Comparison of ENCODE assay signal across 18 cellular contexts in genomic region chr14:51607677-51608076, GRCh38. TPM values are rescaled to one million over a fixed set of nuclear protein-coding genes. Genes with fewer than 3 reads are reported as not detected.
DNase-seq lines count a peak whose midpoint lies in the region; ATAC-seq and FAIRE-seq lines count a peak whose summit lies in the region.
"Had no signal": no experiment of that assay in that cellular context is flagged by ENCODE, and none has a peak within 500 bp of the region (broad histone marks: within the 10 kb centered on the region; RNA-seq: fewer than 3 reads in every experiment).

No MANE protein-coding gene starts in this region.

- no peaks in the 10 kb centered on the region for H3K4me1 ChIP-seq in small intestine (ENCODE audit: control insufficient read depth in 2 of 2, insufficient read depth in 1 of 2, low read depth in 1 of 2, low read length in 1 of 2)

- 73 to 88% (median 84%) methylated on average over 11 of the region's 11 CpGs for WGBS in small intestine, 3 donors

- no peak for FAIRE-seq in urothelium cell line (lab: Jason Lieb, UNC)
- FAIRE-seq in small intestine (lab: Jason Lieb, UNC): no peak
- FAIRE-seq: D721Med, GM12878 had no signal

- DNase-seq in NCI-H748 (lab: John Stamatoyannopoulos, UW; ENCODE audit: unreplicated experiment) (peak; percentile 15), NCI-H748 treated with DMSO at 0.1 percent for 48 hours (lab: John Stamatoyannopoulos, UW) (no peak), amniotic epithelial cell (ENCODE audit: low read depth) (peak; percentile 71), kidney tubule cell (ENCODE audit: low spot score) (peak; percentile 69), urothelium cell line (ENCODE audit: low spot score) (peak; percentile 59), Ammon's horn (ENCODE audit: low spot score) (no peak), small intestine (no peak)
- DNase-seq: 8988T; activated CD4-positive, alpha-beta T cell treated with anti-CD3 and anti-CD28 coated beads for 1 hour; activated T-cell treated with anti-CD3 and anti-CD28 coated beads, Interleukin-2, amount 50 U/mL, for 4 hours; head of caudate nucleus; NCI-H2029 treated with DMSO at 0.1 percent for 48 hours; stimulated activated CD4-positive, alpha-beta T cell treated with anti-CD3 and anti-CD28 coated beads, Interleukin-12 subunit alpha, Interleukin-12 subunit beta, amount 100 ng/mL, for 4 hours had no signal

- no peaks in the 10 kb centered on the region for H3K27me3 ChIP-seq in small intestine (ENCODE audit: control insufficient read depth in 2 of 2, insufficient read depth in 2 of 2, low read length in 2 of 2)
- H3K27me3 ChIP-seq: tibial nerve had no signal

- H3K36me3 ChIP-seq in small intestine (ENCODE audit: control insufficient read depth in 2 of 2, insufficient read depth in 2 of 2, low read length in 2 of 2): no peaks in the 10 kb centered on the region
- H3K36me3 ChIP-seq: tibial nerve had no signal

- no peak overlapping the region for H3K4me3 ChIP-seq in small intestine (ENCODE audit: low read depth in 1 of 2, low read length in 2 of 2)
- H3K4me3 ChIP-seq: GM12878 had no signal

- H3K9me3 ChIP-seq in small intestine (ENCODE audit: control insufficient read depth, low read depth): no peaks in the 10 kb centered on the region
- H3K9me3 ChIP-seq: tibial nerve had no signal

- ATAC-seq in HG03354 (IDR thresholded peaks at IDR 0.05; ENCODE audit: poor library complexity, severe bottlenecking, unreplicated experiment): no peak
- ATAC-seq: activated T-cell treated with anti-CD3 and anti-CD28 coated beads, Interleukin-2, amount 50 U/mL, for 4 hours; GM12878; left lobe of liver had no signal

- no peak overlapping the region for H3K27ac ChIP-seq in small intestine (ENCODE audit: low read depth in 1 of 2, low read length in 1 of 2)
- H3K27ac ChIP-seq: tibial nerve had no signal

RNA-seq across cellular contexts. Expression of gene FRMD6, which starts 44.0 kb away (rescaled TPM):
- 1 to 10 TPM in 2 of 3 donors, under 1 TPM in 1; 0.45 to 3.5 (median 3.0) TPM for polyA plus RNA-seq in small intestine

Comparison
In these comparisons a context has a peak if more than half of its experiments do, and no peak if none do; other contexts are left out.
1. DNase-seq: peak in NCI-H748 (single experiment), amniotic epithelial cell (single experiment), kidney tubule cell (single experiment) and urothelium cell line (single experiment); none in NCI-H748 treated with DMSO at 0.1 percent for 48 hours (single experiment), Ammon's horn (single experiment) and small intestine (single experiment).